Comparison of ENCODE assay signal across 1 cellular context in genomic region chr2:64989126-64989981, GRCh38.
TF ChIP-seq lines count a peak whose summit lies in the region.

Gene SLC1A4, plus strand, starts transcription at chr2:64989399. Its CDS starts 245 bp downstream, at chr2:64989644.

TF ChIP-seq in K562, 482 proteins besides CTCF, POLR2A, EP300 and RAD21 (continued from another document and continues in another):
- TF ChIP-seq, protein P1, sequence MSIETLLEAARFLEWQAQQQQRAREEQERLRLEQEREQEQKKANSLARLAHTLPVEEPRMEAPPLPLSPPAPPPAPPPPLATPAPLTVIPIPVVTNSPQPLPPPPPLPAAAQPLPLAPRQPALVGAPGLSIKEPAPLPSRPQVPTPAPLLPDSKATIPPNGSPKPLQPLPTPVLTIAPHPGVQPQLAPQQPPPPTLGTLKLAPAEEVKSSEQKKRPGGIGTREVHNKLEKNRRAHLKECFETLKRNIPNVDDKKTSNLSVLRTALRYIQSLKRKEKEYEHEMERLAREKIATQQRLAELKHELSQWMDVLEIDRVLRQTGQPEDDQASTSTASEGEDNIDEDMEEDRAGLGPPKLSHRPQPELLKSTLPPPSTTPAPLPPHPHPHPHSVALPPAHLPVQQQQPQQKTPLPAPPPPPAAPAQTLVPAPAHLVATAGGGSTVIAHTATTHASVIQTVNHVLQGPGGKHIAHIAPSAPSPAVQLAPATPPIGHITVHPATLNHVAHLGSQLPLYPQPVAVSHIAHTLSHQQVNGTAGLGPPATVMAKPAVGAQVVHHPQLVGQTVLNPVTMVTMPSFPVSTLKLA (conservative IDR thresholded peaks at IDR 0.05): peak in 1 of 2 experiments; percentile 58; a peak in 2 of 4 replicates
- TF ChIP-seq MEF2A (IDR thresholded peaks at IDR 0.05; ENCODE audit: control insufficient read depth, low read depth, low read length) (no peak), DMBX1 (CRISPR knock-in tag; IDR thresholded peaks at IDR 0.05; ENCODE audit: borderline replicate concordance) (no peak), GMEB1 (CRISPR knock-in tag; IDR thresholded peaks at IDR 0.05) (peak; percentile 51), ETS1 (conservative IDR thresholded peaks at IDR 0.05; ENCODE audit: control insufficient read depth, low read depth, low read length) (0 out of 2 replicates have a peak, but pooled peaks have one; percentile 32), CCAR2 (IDR thresholded peaks at IDR 0.05; ENCODE audit: low read depth, low read length) (no peak), RBM25 (IDR thresholded peaks at IDR 0.05; ENCODE audit: low read depth, low read length, severe bottlenecking) (peak; percentile 84), CHD1 (IDR thresholded peaks at IDR 0.05; ENCODE audit: low read length) (peak; percentile 91), ZC3H11A (IDR thresholded peaks at IDR 0.05; ENCODE audit: low read depth, low read length) (no peak), PRDM10 (IDR thresholded peaks at IDR 0.05; ENCODE audit: partially characterized antibody) (no peak), PYGO2 (tag; IDR thresholded peaks at IDR 0.05) (no peak), KAT8 (IDR thresholded peaks at IDR 0.05; ENCODE audit: low read depth) (no peak), ZNF77 (CRISPR knock-in tag; IDR thresholded peaks at IDR 0.05) (no peak), ZNF57 (CRISPR knock-in tag; IDR thresholded peaks at IDR 0.05) (no peak), SAP30 (IDR thresholded peaks at IDR 0.05; ENCODE audit: borderline replicate concordance, insufficient read depth, low read depth, low read length, poor library complexity, severe bottlenecking) (peak; percentile 76), U2AF2 (optimal IDR thresholded peaks at IDR 0.05; ENCODE audit: low read depth, low read length) (no peak), HNRNPL (IDR thresholded peaks at IDR 0.05; ENCODE audit: low read depth, low read length) (peak; percentile 58; the same call in 1 of the 2 replicates), UBTF (IDR thresholded peaks at IDR 0.05; ENCODE audit: borderline replicate concordance in 1 of 2, low read depth in 2 of 2, low read length in 2 of 2) (no peak; a peak in 1 of 4 replicates), CBX5 (IDR thresholded peaks at IDR 0.05; ENCODE audit: borderline replicate concordance, low read depth) (no peak), TAF15 (IDR thresholded peaks at IDR 0.05; ENCODE audit: low read depth, low read length) (no peak), RCOR1 (IDR thresholded peaks at IDR 0.05; ENCODE audit: borderline replicate concordance in 1 of 2, low read depth in 2 of 2, low read length in 2 of 2) (peak in 1 of 2 experiments; percentile 39; a peak in 2 of 4 replicates)
- TF ChIP-seq, protein P2, sequence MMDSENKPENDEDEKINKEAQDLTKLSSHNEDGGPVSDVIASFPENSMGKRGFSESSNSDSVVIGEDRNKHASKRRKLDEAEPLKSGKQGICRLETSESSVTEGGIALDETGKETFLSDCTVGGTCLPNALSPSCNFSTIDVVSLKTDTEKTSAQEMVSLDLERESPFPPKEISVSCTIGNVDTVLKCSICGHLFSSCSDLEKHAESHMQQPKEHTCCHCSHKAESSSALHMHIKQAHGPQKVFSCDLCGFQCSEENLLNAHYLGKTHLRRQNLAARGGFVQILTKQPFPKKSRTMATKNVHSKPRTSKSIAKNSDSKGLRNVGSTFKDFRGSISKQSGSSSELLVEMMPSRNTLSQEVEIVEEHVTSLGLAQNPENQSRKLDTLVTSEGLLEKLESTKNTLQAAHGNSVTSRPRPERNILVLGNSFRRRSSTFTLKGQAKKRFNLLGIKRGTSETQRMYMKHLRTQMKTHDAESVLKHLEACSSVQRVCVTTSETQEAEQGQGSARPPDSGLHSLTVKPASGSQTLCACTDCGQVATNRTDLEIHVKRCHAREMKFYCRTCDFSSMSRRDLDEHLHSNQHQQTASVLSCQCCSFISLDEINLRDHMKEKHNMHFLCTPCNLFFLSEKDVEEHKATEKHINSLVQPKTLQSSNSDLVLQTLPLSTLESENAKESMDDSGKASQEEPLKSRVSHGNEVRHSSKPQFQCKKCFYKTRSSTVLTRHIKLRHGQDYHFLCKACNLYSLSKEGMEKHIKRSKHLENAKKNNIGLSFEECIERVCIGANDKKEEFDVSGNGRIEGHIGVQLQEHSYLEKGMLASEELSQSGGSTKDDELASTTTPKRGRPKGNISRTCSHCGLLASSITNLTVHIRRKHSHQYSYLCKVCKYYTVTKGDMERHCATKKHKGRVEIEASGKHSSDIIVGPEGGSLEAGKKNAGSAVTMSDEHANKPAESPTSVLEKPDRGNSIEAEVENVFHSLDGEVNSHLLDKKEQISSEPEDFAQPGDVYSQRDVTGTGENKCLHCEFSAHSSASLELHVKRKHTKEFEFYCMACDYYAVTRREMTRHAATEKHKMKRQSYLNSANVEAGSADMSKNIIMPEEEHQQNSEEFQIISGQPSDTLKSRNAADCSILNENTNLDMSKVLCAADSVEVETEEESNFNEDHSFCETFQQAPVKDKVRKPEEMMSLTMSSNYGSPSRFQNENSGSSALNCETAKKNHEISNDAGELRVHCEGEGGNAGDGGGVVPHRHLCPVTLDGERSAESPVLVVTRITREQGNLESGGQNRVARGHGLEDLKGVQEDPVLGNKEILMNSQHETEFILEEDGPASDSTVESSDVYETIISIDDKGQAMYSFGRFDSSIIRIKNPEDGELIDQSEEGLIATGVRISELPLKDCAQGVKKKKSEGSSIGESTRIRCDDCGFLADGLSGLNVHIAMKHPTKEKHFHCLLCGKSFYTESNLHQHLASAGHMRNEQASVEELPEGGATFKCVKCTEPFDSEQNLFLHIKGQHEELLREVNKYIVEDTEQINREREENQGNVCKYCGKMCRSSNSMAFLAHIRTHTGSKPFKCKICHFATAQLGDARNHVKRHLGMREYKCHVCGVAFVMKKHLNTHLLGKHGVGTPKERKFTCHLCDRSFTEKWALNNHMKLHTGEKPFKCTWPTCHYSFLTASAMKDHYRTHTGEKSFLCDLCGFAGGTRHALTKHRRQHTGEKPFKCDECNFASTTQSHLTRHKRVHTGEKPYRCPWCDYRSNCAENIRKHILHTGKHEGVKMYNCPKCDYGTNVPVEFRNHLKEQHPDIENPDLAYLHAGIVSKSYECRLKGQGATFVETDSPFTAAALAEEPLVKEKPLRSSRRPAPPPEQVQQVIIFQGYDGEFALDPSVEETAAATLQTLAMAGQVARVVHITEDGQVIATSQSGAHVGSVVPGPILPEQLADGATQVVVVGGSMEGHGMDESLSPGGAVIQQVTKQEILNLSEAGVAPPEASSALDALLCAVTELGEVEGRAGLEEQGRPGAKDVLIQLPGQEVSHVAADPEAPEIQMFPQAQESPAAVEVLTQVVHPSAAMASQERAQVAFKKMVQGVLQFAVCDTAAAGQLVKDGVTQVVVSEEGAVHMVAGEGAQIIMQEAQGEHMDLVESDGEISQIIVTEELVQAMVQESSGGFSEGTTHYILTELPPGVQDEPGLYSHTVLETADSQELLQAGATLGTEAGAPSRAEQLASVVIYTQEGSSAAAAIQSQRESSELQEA (IDR thresholded peaks at IDR 0.05; ENCODE audit: low read depth): no peak
- TF ChIP-seq, protein P3, sequence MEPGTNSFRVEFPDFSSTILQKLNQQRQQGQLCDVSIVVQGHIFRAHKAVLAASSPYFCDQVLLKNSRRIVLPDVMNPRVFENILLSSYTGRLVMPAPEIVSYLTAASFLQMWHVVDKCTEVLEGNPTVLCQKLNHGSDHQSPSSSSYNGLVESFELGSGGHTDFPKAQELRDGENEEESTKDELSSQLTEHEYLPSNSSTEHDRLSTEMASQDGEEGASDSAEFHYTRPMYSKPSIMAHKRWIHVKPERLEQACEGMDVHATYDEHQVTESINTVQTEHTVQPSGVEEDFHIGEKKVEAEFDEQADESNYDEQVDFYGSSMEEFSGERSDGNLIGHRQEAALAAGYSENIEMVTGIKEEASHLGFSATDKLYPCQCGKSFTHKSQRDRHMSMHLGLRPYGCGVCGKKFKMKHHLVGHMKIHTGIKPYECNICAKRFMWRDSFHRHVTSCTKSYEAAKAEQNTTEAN (CRISPR knock-in tag; IDR thresholded peaks at IDR 0.05): no peak
- TF ChIP-seq, protein P4, sequence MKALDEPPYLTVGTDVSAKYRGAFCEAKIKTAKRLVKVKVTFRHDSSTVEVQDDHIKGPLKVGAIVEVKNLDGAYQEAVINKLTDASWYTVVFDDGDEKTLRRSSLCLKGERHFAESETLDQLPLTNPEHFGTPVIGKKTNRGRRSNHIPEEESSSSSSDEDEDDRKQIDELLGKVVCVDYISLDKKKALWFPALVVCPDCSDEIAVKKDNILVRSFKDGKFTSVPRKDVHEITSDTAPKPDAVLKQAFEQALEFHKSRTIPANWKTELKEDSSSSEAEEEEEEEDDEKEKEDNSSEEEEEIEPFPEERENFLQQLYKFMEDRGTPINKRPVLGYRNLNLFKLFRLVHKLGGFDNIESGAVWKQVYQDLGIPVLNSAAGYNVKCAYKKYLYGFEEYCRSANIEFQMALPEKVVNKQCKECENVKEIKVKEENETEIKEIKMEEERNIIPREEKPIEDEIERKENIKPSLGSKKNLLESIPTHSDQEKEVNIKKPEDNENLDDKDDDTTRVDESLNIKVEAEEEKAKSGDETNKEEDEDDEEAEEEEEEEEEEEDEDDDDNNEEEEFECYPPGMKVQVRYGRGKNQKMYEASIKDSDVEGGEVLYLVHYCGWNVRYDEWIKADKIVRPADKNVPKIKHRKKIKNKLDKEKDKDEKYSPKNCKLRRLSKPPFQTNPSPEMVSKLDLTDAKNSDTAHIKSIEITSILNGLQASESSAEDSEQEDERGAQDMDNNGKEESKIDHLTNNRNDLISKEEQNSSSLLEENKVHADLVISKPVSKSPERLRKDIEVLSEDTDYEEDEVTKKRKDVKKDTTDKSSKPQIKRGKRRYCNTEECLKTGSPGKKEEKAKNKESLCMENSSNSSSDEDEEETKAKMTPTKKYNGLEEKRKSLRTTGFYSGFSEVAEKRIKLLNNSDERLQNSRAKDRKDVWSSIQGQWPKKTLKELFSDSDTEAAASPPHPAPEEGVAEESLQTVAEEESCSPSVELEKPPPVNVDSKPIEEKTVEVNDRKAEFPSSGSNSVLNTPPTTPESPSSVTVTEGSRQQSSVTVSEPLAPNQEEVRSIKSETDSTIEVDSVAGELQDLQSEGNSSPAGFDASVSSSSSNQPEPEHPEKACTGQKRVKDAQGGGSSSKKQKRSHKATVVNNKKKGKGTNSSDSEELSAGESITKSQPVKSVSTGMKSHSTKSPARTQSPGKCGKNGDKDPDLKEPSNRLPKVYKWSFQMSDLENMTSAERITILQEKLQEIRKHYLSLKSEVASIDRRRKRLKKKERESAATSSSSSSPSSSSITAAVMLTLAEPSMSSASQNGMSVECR (CRISPR knock-in tag; IDR thresholded peaks at IDR 0.05): no peak; the same call in 1 of the 2 replicates
